ENCODE assay signal across 12 cellular contexts in genomic region chr12:124491856-124492420, GRCh38.
"Had no signal": no experiment of that assay in that cellular context is flagged by ENCODE, and none has a peak within 500 bp of the region (broad histone marks: within the 10 kb centered on the region; RNA-seq: fewer than 3 reads in every experiment).

No MANE protein-coding gene starts in this region.

- H3K9me3 Mint-ChIP-seq: activated CD4-positive, alpha-beta T cell treated with anti-CD3 and anti-CD28 coated beads, Interleukin-2, amount 10 ng/mL, durations not matched to agents 24 days and 14 days; activated T-cell treated with anti-CD3 and anti-CD28 coated beads, Interleukin-2, amount 50 U/mL, for 72 hours; T-helper 2 cell treated with Interferon-gamma antibody and Interleukin-4, amounts not matched to agents 5 μg/mL and 100 μg/mL, for 36 hours had no signal

- DNase-seq: activated CD4-positive, alpha-beta T cell treated with anti-CD3 and anti-CD28 coated beads, Interleukin-2, amount 10 ng/mL, durations not matched to agents 24 days and 14 days; activated CD4-positive, CD25-positive, alpha-beta regulatory T cell; activated CD8-positive, alpha-beta memory T cell treated with anti-CD3 and anti-CD28 coated beads, Interleukin-2, amount 50 U/mL, for 4 hours; activated CD8-positive, alpha-beta T cell treated with anti-CD3 and anti-CD28 coated beads, Interleukin-2, amount 10 ng/mL, durations not matched to agents 7 days and 5 days; activated gamma-delta T cell treated with Interleukin-2 at 50 U/mL for 16 hours; activated T-cell treated with anti-CD3 and anti-CD28 coated beads, Interleukin-2, amount 50 U/mL, for 72 hours; lower lobe of right lung; midbrain; psoas muscle; SW 1271 had no signal

- ATAC-seq: activated CD8-positive, alpha-beta T cell treated with anti-CD3 and anti-CD28 coated beads, Interleukin-2, amount 10 ng/mL, durations not matched to agents 7 days and 5 days; activated T-cell treated with anti-CD3 and anti-CD28 coated beads, Interleukin-2, amount 50 U/mL, for 72 hours; esophagus mucosa had no signal

- H3K27me3 Mint-ChIP-seq: activated CD4-positive, alpha-beta T cell treated with anti-CD3 and anti-CD28 coated beads, Interleukin-2, amount 10 ng/mL, durations not matched to agents 24 days and 14 days had no signal

- H3K27ac Mint-ChIP-seq: activated CD4-positive, alpha-beta T cell treated with anti-CD3 and anti-CD28 coated beads, Interleukin-2, amount 10 ng/mL, durations not matched to agents 24 days and 14 days; activated CD8-positive, alpha-beta T cell treated with anti-CD3 and anti-CD28 coated beads, Interleukin-2, amount 10 ng/mL, durations not matched to agents 7 days and 5 days; activated T-cell treated with anti-CD3 and anti-CD28 coated beads, Interleukin-2, amount 50 U/mL, for 72 hours; T-helper 2 cell treated with Interferon-gamma antibody and Interleukin-4, amounts not matched to agents 5 μg/mL and 100 μg/mL, for 36 hours had no signal

- H3K4me3 Mint-ChIP-seq: activated CD4-positive, alpha-beta T cell treated with anti-CD3 and anti-CD28 coated beads, Interleukin-2, amount 10 ng/mL, durations not matched to agents 24 days and 14 days; activated CD8-positive, alpha-beta T cell treated with anti-CD3 and anti-CD28 coated beads, Interleukin-2, amount 10 ng/mL, durations not matched to agents 7 days and 5 days; activated T-cell treated with anti-CD3 and anti-CD28 coated beads, Interleukin-2, amount 50 U/mL, for 72 hours; T-helper 2 cell treated with Interferon-gamma antibody and Interleukin-4, amounts not matched to agents 5 μg/mL and 100 μg/mL, for 36 hours had no signal
